ENCODE assay signal across 8 cellular contexts in the genomic region with DNA sequence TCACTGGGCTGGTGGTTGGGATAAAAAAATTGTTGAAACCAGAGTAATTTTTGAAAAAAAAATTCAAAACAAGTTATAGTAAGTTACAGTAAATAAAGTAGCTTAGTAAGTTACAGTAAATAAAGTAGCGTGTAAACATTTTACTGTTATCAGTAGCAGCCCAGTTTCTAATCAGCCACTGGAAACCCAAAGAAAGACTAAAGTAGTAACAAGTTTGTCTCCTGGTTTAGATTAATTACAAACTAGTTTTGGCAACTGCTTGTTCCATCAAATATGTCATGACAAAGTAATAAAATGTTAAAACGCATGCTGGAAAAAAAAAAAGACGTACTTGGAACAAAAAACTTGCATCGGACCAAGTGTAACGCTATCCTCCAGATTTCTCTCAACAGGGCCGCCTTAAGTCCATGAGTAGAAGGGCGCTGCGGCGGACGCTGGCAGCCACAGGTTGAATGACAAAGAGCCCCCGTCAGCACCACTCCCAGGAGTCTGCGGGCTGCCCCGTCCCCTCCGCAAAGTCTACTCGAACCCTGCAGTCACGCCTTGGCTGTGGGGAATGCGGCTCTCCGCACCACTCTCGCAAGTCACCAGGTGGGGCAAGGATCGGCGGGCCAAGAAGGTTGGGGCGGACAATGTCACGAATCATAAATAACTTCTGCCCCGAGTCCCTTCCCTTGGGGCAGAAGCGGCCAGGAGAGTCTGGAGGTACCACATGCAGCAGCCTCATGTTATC. TPM values are rescaled to one million over a fixed set of nuclear protein-coding genes. Genes with fewer than 3 reads are reported as not detected.
A peak's percentile ranks its signal among the peaks of the same experiment; 100 is the strongest.
DNase-seq lines count a peak whose midpoint lies in the region; ATAC-seq and TF ChIP-seq lines count a peak whose summit lies in the region.

No MANE protein-coding gene starts in this region.

- H3K4me2 ChIP-seq in Loucy (ENCODE audit: low read depth, low read length, poor library complexity, severe bottlenecking), result peak overlapping the region; percentile 85

- DNase-seq in GF-D8 (lab: John Stamatoyannopoulos, UW) (peak; percentile 57), H7 (peak; percentile 88), anterior cingulate cortex (lab: John Stamatoyannopoulos, UW) (peak in 39 of 58 donors; percentile 9 to 74 (median 43)), hippocampal formation (lab: John Stamatoyannopoulos, UW) (peak; percentile 43 to 52), gastrocnemius medialis (peak; percentile 37 to 77), NCI-H1048 (lab: John Stamatoyannopoulos, UW) (no peak)

- ATAC-seq in gastrocnemius medialis, result peak; percentile 39 to 42

- H3K27me3 ChIP-seq in H7 (ENCODE audit: control insufficient read depth, insufficient read depth, low read length), result no peaks in the 10 kb centered on the region
- H3K27me3 ChIP-seq in Loucy (ENCODE audit: insufficient read depth, low read length, poor library complexity, severe bottlenecking), result no peaks in the 10 kb centered on the region
- no peaks in the 10 kb centered on the region for H3K27me3 ChIP-seq in gastrocnemius medialis

- no peaks in the 10 kb centered on the region for H3F3A ChIP-seq in Loucy (ENCODE audit: low read depth)

- H3K9ac ChIP-seq in Loucy (ENCODE audit: low read depth, low read length, poor library complexity, severe bottlenecking), result peak overlapping the region; percentile 95

- H3K36me3 ChIP-seq in H7 (replicated peaks; ENCODE audit: control insufficient read depth, insufficient read depth, low read length), result peaks cover 3% of the 10 kb centered on the region
- H3K36me3 ChIP-seq in Loucy (ENCODE audit: insufficient read depth, low read length), result no peaks in the 10 kb centered on the region
- H3K36me3 ChIP-seq in gastrocnemius medialis, result no peaks in the 10 kb centered on the region

- H3K4me1 ChIP-seq in Loucy (ENCODE audit: insufficient read depth, low read length, poor library complexity, severe bottlenecking), result peaks cover 62% of the 10 kb centered on the region
- peaks cover 43 to 51% of the 10 kb centered on the region in 2 donors for H3K4me1 ChIP-seq in gastrocnemius medialis

- H3K27ac Mint-ChIP-seq in T-helper 1 cell treated with Interleukin-12 subunit alpha and Interleukin-12 subunit beta and Interleukin-4 antibody, amounts not matched to agents 30 μg/mL and 1 μg/mL, for 36 hours, result peak overlapping the region; percentile 87

- no peaks in the 10 kb centered on the region for H3K9me3 Mint-ChIP-seq in T-helper 1 cell treated with Interleukin-12 subunit alpha and Interleukin-12 subunit beta and Interleukin-4 antibody, amounts not matched to agents 30 μg/mL and 1 μg/mL, for 36 hours

- peaks cover 51% of the 10 kb centered on the region for H4K20me1 ChIP-seq in Loucy (ENCODE audit: insufficient read depth, low read length, poor library complexity, severe bottlenecking)

- H3K4me3 Mint-ChIP-seq in T-helper 1 cell treated with Interleukin-12 subunit alpha and Interleukin-12 subunit beta and Interleukin-4 antibody, amounts not matched to agents 30 μg/mL and 1 μg/mL, for 36 hours, result peak overlapping the region; percentile 89

- TF ChIP-seq POLR2A in gastrocnemius medialis (IDR thresholded peaks at IDR 0.05), result no peak

- H3K4me1 Mint-ChIP-seq in T-helper 1 cell treated with Interleukin-12 subunit alpha and Interleukin-12 subunit beta and Interleukin-4 antibody, amounts not matched to agents 30 μg/mL and 1 μg/mL, for 36 hours (ENCODE audit: low read depth), result peaks cover 41% of the 10 kb centered on the region

- H3K9me3 ChIP-seq in Loucy (ENCODE audit: insufficient read depth, low read depth, low read length) (no peaks in the 10 kb centered on the region), gastrocnemius medialis (no peaks in the 10 kb centered on the region)

- H3K27ac ChIP-seq in gastrocnemius medialis, result peak overlapping the region; percentile 93 to 100 (median 96)

- H3K4me3 ChIP-seq in H7 (ENCODE audit: insufficient read depth, low read depth, low read length) (peak overlapping the region; percentile 99), Loucy (ENCODE audit: low read length, poor library complexity, severe bottlenecking) (peak overlapping the region; percentile 100), gastrocnemius medialis (peak overlapping the region; percentile 74 to 96 (median 80))

- H3K27me3 Mint-ChIP-seq in T-helper 1 cell treated with Interleukin-12 subunit alpha and Interleukin-12 subunit beta and Interleukin-4 antibody, amounts not matched to agents 30 μg/mL and 1 μg/mL, for 36 hours (ENCODE audit: low read depth), result no peaks in the 10 kb centered on the region

- peaks cover 13% of the 10 kb centered on the region for H3K36me3 Mint-ChIP-seq in T-helper 1 cell treated with Interleukin-12 subunit alpha and Interleukin-12 subunit beta and Interleukin-4 antibody, amounts not matched to agents 30 μg/mL and 1 μg/mL, for 36 hours (ENCODE audit: low read depth)

- in situ Hi-C loops in gastrocnemius medialis (cut with MboI; ENCODE audit: low sequenced_read_pairs in 4 of 4), result loop anchor here in 1 of 4 donors (5.0 kb wide), 1 partner anchor 37 kb away; no protein-coding TSS in a partner anchor

- no peak for TF ChIP-seq CTCF in Loucy (conservative IDR thresholded peaks at IDR 0.05; ENCODE audit: low read length)
- no peak for TF ChIP-seq CTCF in gastrocnemius medialis (IDR thresholded peaks at IDR 0.05 in 4 of 5, conservative IDR thresholded peaks at IDR 0.05 in 1 of 5)

- peak overlapping the region; percentile 91 for H2AFZ ChIP-seq in Loucy (ENCODE audit: low read length)

- no peaks in the 10 kb centered on the region for H3K9me2 ChIP-seq in Loucy (replicated peaks; ENCODE audit: low read depth, low read length)

- peaks cover 81% of the 10 kb centered on the region for H3K79me2 ChIP-seq in Loucy (ENCODE audit: insufficient read depth, low read length)

- intact Hi-C loops in gastrocnemius medialis (cut with DNase I; ENCODE audit: low total_unique reads), result loop anchor here (1.0 to 10.0 kb wide), 6 partner anchors 73 to 1800 kb away; a partner anchor contains a TSS

RNA-seq across cellular contexts. Expression of a gene that starts 0.9 kb away (rescaled TPM):
- 352 and 393 TPM in 2 replicates for total RNA-seq in H7 (2014; rRNA removed; shearing (Covaris generic))
- 10 to 100 TPM; 26.5 to 41.6 (median 36.2) TPM for total RNA-seq in gastrocnemius medialis
